In the genomic region with DNA sequence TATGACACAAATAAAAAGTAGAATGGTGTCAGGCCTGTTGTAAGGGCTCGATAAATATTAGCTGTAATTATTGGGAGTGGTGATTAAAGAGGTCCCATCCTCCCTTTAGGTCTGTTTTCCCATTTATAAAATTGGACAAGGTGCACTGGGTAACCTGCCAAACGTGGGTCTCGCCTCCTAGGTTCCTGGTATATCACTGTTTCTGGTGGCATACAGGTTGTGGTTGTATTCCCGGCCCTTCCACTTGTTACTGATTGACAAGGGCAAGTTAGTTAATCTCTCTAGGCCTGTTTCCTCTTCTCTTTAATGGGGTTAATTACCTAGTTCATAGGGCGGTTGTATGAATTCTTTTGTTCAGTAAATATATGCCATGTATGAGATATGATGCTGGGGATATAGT, we compare ENCODE assay signal across 9 cellular contexts. TPM values are rescaled to one million over a fixed set of nuclear protein-coding genes. Genes with fewer than 3 reads are reported as not detected.
DNase-seq lines count a peak whose midpoint lies in the region; ATAC-seq and TF ChIP-seq lines count a peak whose summit lies in the region.
"Had no signal": no experiment of that assay in that cellular context is flagged by ENCODE, and none has a peak within 500 bp of the region (broad histone marks: within the 10 kb centered on the region; RNA-seq: fewer than 3 reads in every experiment).

No MANE protein-coding gene starts in this region.

- H3K36me3 Mint-ChIP-seq in CD4-positive, alpha-beta memory T cell: peaks cover 20 to 39% of the 10 kb centered on the region in 2 donors
- peaks cover 31% of the 10 kb centered on the region for H3K36me3 Mint-ChIP-seq in endothelial cell (ENCODE audit: low read depth, unreplicated experiment)

- peak overlapping the region; percentile 83 to 99 (median 98) for H3K4me3 Mint-ChIP-seq in CD4-positive, alpha-beta memory T cell
- H3K4me3 Mint-ChIP-seq in endothelial cell (ENCODE audit: unreplicated experiment): peak overlapping the region; percentile 99

- intact Hi-C loops in CD4-positive, alpha-beta memory T cell (cut with micrococcal nuclease): loop anchor here (5.0 kb wide), 1 partner anchor 41 kb away; no protein-coding TSS in a partner anchor

- H3K9ac ChIP-seq in OCI-LY3 (ENCODE audit: low read length): peak overlapping the region; percentile 98

- H2AFZ ChIP-seq in OCI-LY3 (ENCODE audit: low read depth, low read length) (no peak overlapping the region), neuron (ENCODE audit: low read depth, low read length) (no peak overlapping the region)

- POLR2A ChIA-PET in CD4-positive, alpha-beta memory T cell (lab: Charles Lee; ENCODE audit: partially characterized antibody): interaction anchor here (3.3 to 3.4 kb wide), 2 partner anchors 20 to 50 kb away, joined by 40 to 67 read pairs; a partner anchor contains a TSS

- ATAC-seq in GM21529 (IDR thresholded peaks at IDR 0.05; ENCODE audit: unreplicated experiment) (no peak), GM21515 (IDR thresholded peaks at IDR 0.05; ENCODE audit: unreplicated experiment) (no peak)

- peaks cover 38 to 70% (median 53%) of the 10 kb centered on the region in 4 donors for H3K4me1 Mint-ChIP-seq in CD4-positive, alpha-beta memory T cell
- H3K4me1 Mint-ChIP-seq in endothelial cell (ENCODE audit: unreplicated experiment): peaks cover 19% of the 10 kb centered on the region

- H3K79me2 ChIP-seq in OCI-LY3 (ENCODE audit: low read length): peaks cover 72% of the 10 kb centered on the region

- H3K27me3 ChIP-seq in CD4-positive, alpha-beta memory T cell (ENCODE audit: insufficient read depth, low read length): no peaks in the 10 kb centered on the region
- no peaks in the 10 kb centered on the region for H3K27me3 ChIP-seq in OCI-LY3 (ENCODE audit: low read depth, low read length)
- H3K27me3 ChIP-seq in neuron (ENCODE audit: insufficient read depth, low read length): no peaks in the 10 kb centered on the region

- peak overlapping the region; percentile 93 for H3K27ac ChIP-seq in CD4-positive, alpha-beta memory T cell (ENCODE audit: low read depth, low read length)
- peak overlapping the region; percentile 74; the same call in 1 of the 2 replicates for H3K27ac ChIP-seq in OCI-LY3 (ENCODE audit: low read length)

- peaks cover 0 to 2% (median 0%) of the 10 kb centered on the region in 8 donors for H3K9me3 Mint-ChIP-seq in CD4-positive, alpha-beta memory T cell
- no peaks in the 10 kb centered on the region for H3K9me3 Mint-ChIP-seq in endothelial cell (ENCODE audit: unreplicated experiment)

- no peak for DNase-seq in CD4-positive, alpha-beta memory T cell
- DNase-seq in endothelial cell (ENCODE audit: low spot score): no peak
- no peak for DNase-seq in NCI-H1092 (lab: John Stamatoyannopoulos, UW)
- no peak for DNase-seq in NCI-H2227 treated with DMSO at 0.1 percent for 48 hours (lab: John Stamatoyannopoulos, UW)
- DNase-seq: NCI-H446 had no signal

- peaks cover 29% of the 10 kb centered on the region for H3K36me3 ChIP-seq in CD4-positive, alpha-beta memory T cell (ENCODE audit: insufficient read depth, low read length)
- peaks cover 46% of the 10 kb centered on the region for H3K36me3 ChIP-seq in OCI-LY3 (replicated peaks; ENCODE audit: low read depth, low read length)
- peaks cover 42% of the 10 kb centered on the region for H3K36me3 ChIP-seq in neuron (ENCODE audit: insufficient read depth, low read length)

- H3K9me3 ChIP-seq in CD4-positive, alpha-beta memory T cell (ENCODE audit: control insufficient read depth in 1 of 2, low read length in 2 of 2): no peaks in the 10 kb centered on the region
- H3K9me3 ChIP-seq in OCI-LY3 (ENCODE audit: insufficient read depth, low read length): no peaks in the 10 kb centered on the region
- peaks cover 29% of the 10 kb centered on the region for H3K9me3 ChIP-seq in neuron (ENCODE audit: low read length)

- H3K4me1 ChIP-seq in CD4-positive, alpha-beta memory T cell (ENCODE audit: insufficient read depth, low read length): peaks cover 58% of the 10 kb centered on the region
- peaks cover 16% of the 10 kb centered on the region for H3K4me1 ChIP-seq in OCI-LY3 (ENCODE audit: low read length)
- H3K4me1 ChIP-seq in neuron (ENCODE audit: insufficient read depth, low read length): peaks cover 13% of the 10 kb centered on the region

- H3K27ac Mint-ChIP-seq in CD4-positive, alpha-beta memory T cell: peak overlapping the region; percentile 80 to 99 (median 92)
- peak overlapping the region; percentile 100 for H3K27ac Mint-ChIP-seq in endothelial cell (ENCODE audit: unreplicated experiment)

- H3K4me3 ChIP-seq in CD4-positive, alpha-beta memory T cell (ENCODE audit: low read length in 2 of 2): peak overlapping the region; percentile 75 to 87
- peak overlapping the region; percentile 97 for H3K4me3 ChIP-seq in OCI-LY3 (ENCODE audit: low read length)
- peak overlapping the region; percentile 96 for H3K4me3 ChIP-seq in neuron (ENCODE audit: low read length)

- no peaks in the 10 kb centered on the region for H3K27me3 Mint-ChIP-seq in CD4-positive, alpha-beta memory T cell
- peaks cover 6% of the 10 kb centered on the region for H3K27me3 Mint-ChIP-seq in endothelial cell (ENCODE audit: unreplicated experiment)

- TF ChIP-seq CTCF in OCI-LY3 (IDR thresholded peaks at IDR 0.05; ENCODE audit: low read depth, low read length): no peak
- no peak for TF ChIP-seq CTCF in endothelial cell (IDR thresholded peaks at IDR 0.05; ENCODE audit: unreplicated experiment)

- H4K20me1 ChIP-seq in OCI-LY3 (ENCODE audit: insufficient read depth, low read length): peaks cover 49% of the 10 kb centered on the region

- H3K4me2 ChIP-seq in OCI-LY3 (ENCODE audit: low read length): peak overlapping the region; percentile 85

- CTCF ChIA-PET in CD4-positive, alpha-beta memory T cell (lab: Charles Lee; ENCODE audit: partially characterized antibody): no interaction called here

RNA-seq across cellular contexts. Expression of a gene that starts 1.5 kb away (rescaled TPM):
- 100 to 1,000 TPM; 166 to 175 TPM for total RNA-seq in CD4-positive, alpha-beta memory T cell
- 100 to 1,000 TPM; 179 to 185 TPM for polyA plus RNA-seq in CD4-positive, alpha-beta memory T cell
- 302 TPM for total RNA-seq in endothelial cell (ENCODE audit: unreplicated experiment)

RNA-seq across cellular contexts. Expression of a gene that starts 20.0 kb away (rescaled TPM):
- total RNA-seq in CD4-positive, alpha-beta memory T cell: 10 to 100 TPM; 47.2 to 54.7 TPM
- 10 to 100 TPM in 1 of 2 donors, 1 to 10 TPM in 1; 4.6 to 18.2 TPM for polyA plus RNA-seq in CD4-positive, alpha-beta memory T cell
- 15.4 TPM for total RNA-seq in endothelial cell (ENCODE audit: unreplicated experiment)

RNA-seq across cellular contexts. Expression of a gene that starts 51.6 kb away (rescaled TPM):
- total RNA-seq in CD4-positive, alpha-beta memory T cell: 10 to 100 TPM; 18.6 to 19.0 TPM
- 1 to 10 TPM in 1 of 2 donors, under 1 TPM in 1; 0.69 to 7.2 TPM for polyA plus RNA-seq in CD4-positive, alpha-beta memory T cell
- total RNA-seq in endothelial cell (ENCODE audit: unreplicated experiment): 18.5 TPM
